ENCODE assay signal across 13 cellular contexts in genomic region chr16:28844226-28844885, GRCh38. TPM values are rescaled to one million over a fixed set of nuclear protein-coding genes. Genes with fewer than 3 reads are reported as not detected.
DNase-seq lines count a peak whose midpoint lies in the region; TF ChIP-seq lines count a peak whose summit lies in the region.
"Had no signal": no experiment of that assay in that cellular context is flagged by ENCODE, and none has a peak within 500 bp of the region (broad histone marks: within the 10 kb centered on the region; RNA-seq: fewer than 3 reads in every experiment).

No MANE protein-coding gene starts in this region.

- no peaks in the 10 kb centered on the region for H3F3A ChIP-seq in OCI-LY1 (ENCODE audit: insufficient read depth, low read length)

- H3K23ac ChIP-seq in trophoblast cell (ENCODE audit: low read length), result no peak overlapping the region

- H3K36me3 ChIP-seq in OCI-LY1 (ENCODE audit: insufficient read depth, low read length) (peaks cover 47% of the 10 kb centered on the region), trophoblast cell (ENCODE audit: control insufficient read depth in 1 of 2, insufficient read depth in 2 of 2, low read length in 2 of 2) (peaks cover 30 to 35% of the 10 kb centered on the region in 2 experiments), stomach (peaks cover 27 to 45% (median 43%) of the 10 kb centered on the region in 4 donors)

- peaks cover 9% of the 10 kb centered on the region for H3K79me1 ChIP-seq in trophoblast cell (ENCODE audit: low read length)

- no peaks in the 10 kb centered on the region for H3K9me2 ChIP-seq in OCI-LY1 (ENCODE audit: low read depth, low read length)

- no peak overlapping the region for H4K91ac ChIP-seq in trophoblast cell (ENCODE audit: low read depth, low read length)

- H3K4me3 Mint-ChIP-seq in activated T-cell treated with anti-CD3 and anti-CD28 coated beads, Interleukin-2, amount 50 U/mL, for 24 hours, result peak overlapping the region; percentile 98
- peak overlapping the region; percentile 91 to 97 (median 96) for H3K4me3 Mint-ChIP-seq in brain

- H3K79me2 ChIP-seq in OCI-LY1 (ENCODE audit: insufficient read depth, low read length), result peaks cover 11% of the 10 kb centered on the region; the same call in 1 of the 2 replicates
- H3K79me2 ChIP-seq in trophoblast cell (ENCODE audit: control insufficient read depth, insufficient read depth, low read length, poor library complexity), result peaks cover 10% of the 10 kb centered on the region

- no peak for DNase-seq in activated T-cell treated with anti-CD3 and anti-CD28 coated beads, Interleukin-2, amount 50 U/mL, for 24 hours
- DNase-seq in activated T-cell treated with anti-CD3 and anti-CD28 coated beads, Interleukin-2, amount 50 U/mL, for 1 hour, result no peak
- DNase-seq in trophoblast cell, result no peak
- DNase-seq in stomach, result no peak
- no peak for DNase-seq in NCI-H510A (lab: John Stamatoyannopoulos, UW)
- no peak for DNase-seq in stimulated activated CD4-positive, alpha-beta T cell treated with anti-CD3 and anti-CD28 coated beads, Interleukin-4, amount 100 ng/mL, for 1 hour
- DNase-seq: activated CD8-positive, alpha-beta memory T cell treated with anti-CD3 and anti-CD28 coated beads for 24 hours; mesendoderm; NCI-H526 had no signal

- H3K27ac Mint-ChIP-seq in activated T-cell treated with anti-CD3 and anti-CD28 coated beads, Interleukin-2, amount 50 U/mL, for 24 hours, result peak overlapping the region; percentile 97
- H3K27ac Mint-ChIP-seq in brain, result peak overlapping the region in 2 of 5 experiments; percentile 21 to 99

- H4K20me1 ChIP-seq in OCI-LY1 (ENCODE audit: insufficient read depth, low read length), result no peaks in the 10 kb centered on the region

- no peak overlapping the region for H2AK5ac ChIP-seq in trophoblast cell (ENCODE audit: low read length)

- no peaks in the 10 kb centered on the region for H3K9me3 Mint-ChIP-seq in activated T-cell treated with anti-CD3 and anti-CD28 coated beads, Interleukin-2, amount 50 U/mL, for 24 hours
- no peaks in the 10 kb centered on the region for H3K9me3 Mint-ChIP-seq in brain

- no peak overlapping the region for H4K12ac ChIP-seq in trophoblast cell (ENCODE audit: low read depth, low read length)

- H3K4me1 ChIP-seq in OCI-LY1 (ENCODE audit: insufficient read depth, low read length, severe bottlenecking) (peaks cover 21% of the 10 kb centered on the region), trophoblast cell (ENCODE audit: control insufficient read depth in 1 of 2, insufficient read depth in 2 of 2, low read length in 2 of 2) (peaks cover 6 to 16% of the 10 kb centered on the region in 2 experiments), stomach (peaks cover 19 to 35% (median 32%) of the 10 kb centered on the region in 4 donors)

- H3K4me2 ChIP-seq in OCI-LY1 (ENCODE audit: low read length), result peak overlapping the region; percentile 99
- no peak overlapping the region for H3K4me2 ChIP-seq in trophoblast cell (ENCODE audit: low read length)

- H2AFZ ChIP-seq in OCI-LY1 (ENCODE audit: low read length) (no peak overlapping the region), trophoblast cell (ENCODE audit: insufficient read depth, low read length, poor library complexity) (no peak overlapping the region)

- H3K27ac ChIP-seq in OCI-LY1 (ENCODE audit: low read depth, low read length, poor library complexity, severe bottlenecking), result no peak overlapping the region
- no peak overlapping the region for H3K27ac ChIP-seq in trophoblast cell (ENCODE audit: low read depth, low read length)
- H3K27ac ChIP-seq in stomach, result peak overlapping the region in 1 of 5 donors; percentile 82
- H3K27ac ChIP-seq: right atrium auricular region, tibial nerve had no signal

- TF ChIP-seq POLR2A in stomach (IDR thresholded peaks at IDR 0.05), result no peak

- no peak for TF ChIP-seq EP300 in stomach (IDR thresholded peaks at IDR 0.05)

- intact Hi-C loops in stomach (cut with DNase I; ENCODE audit: low total_unique reads), result no loop called here

- peak overlapping the region; percentile 7 for H3K4ac ChIP-seq in trophoblast cell (ENCODE audit: low read depth, low read length)

- H2BK120ac ChIP-seq in trophoblast cell (ENCODE audit: insufficient read depth, low read length, poor library complexity), result no peak overlapping the region

- H3K4me1 Mint-ChIP-seq in activated T-cell treated with anti-CD3 and anti-CD28 coated beads, Interleukin-2, amount 50 U/mL, for 24 hours (ENCODE audit: low read depth), result peaks cover 28% of the 10 kb centered on the region
- peaks cover 31% of the 10 kb centered on the region for H3K4me1 Mint-ChIP-seq in brain

- peak overlapping the region; percentile 94; the same call in 1 of the 2 replicates for H3K9ac ChIP-seq in OCI-LY1 (ENCODE audit: low read length)
- no peak overlapping the region for H3K9ac ChIP-seq in trophoblast cell (ENCODE audit: low read length)

- H3K9me3 ChIP-seq in OCI-LY1 (ENCODE audit: low read length) (no peaks in the 10 kb centered on the region), trophoblast cell (ENCODE audit: insufficient read depth, low read depth, low read length) (no peaks in the 10 kb centered on the region), stomach (no peaks in the 10 kb centered on the region)
- H3K9me3 ChIP-seq: right atrium auricular region, tibial nerve had no signal

- H2BK5ac ChIP-seq in trophoblast cell (ENCODE audit: low read depth, low read length, poor library complexity), result no peak overlapping the region

- H3K18ac ChIP-seq in trophoblast cell (ENCODE audit: low read length), result peak overlapping the region; percentile 12

- peak overlapping the region; percentile 98 for H3K4me3 ChIP-seq in OCI-LY1 (ENCODE audit: low read depth, low read length, poor library complexity, severe bottlenecking)
- H3K4me3 ChIP-seq in trophoblast cell (ENCODE audit: low read depth, low read length), result no peak overlapping the region
- peak overlapping the region in 1 of 4 donors; percentile 97 for H3K4me3 ChIP-seq in stomach

- no peaks in the 10 kb centered on the region for H3K27me3 Mint-ChIP-seq in activated T-cell treated with anti-CD3 and anti-CD28 coated beads, Interleukin-2, amount 50 U/mL, for 24 hours
- peaks cover 9% of the 10 kb centered on the region for H3K27me3 Mint-ChIP-seq in brain

- H3K36me3 Mint-ChIP-seq in activated T-cell treated with anti-CD3 and anti-CD28 coated beads, Interleukin-2, amount 50 U/mL, for 24 hours (ENCODE audit: low read depth), result peaks cover 73% of the 10 kb centered on the region
- peaks cover 46% of the 10 kb centered on the region for H3K36me3 Mint-ChIP-seq in brain

- no peak overlapping the region for H4K8ac ChIP-seq in trophoblast cell (ENCODE audit: low read depth, low read length)

- H3K27me3 ChIP-seq in OCI-LY1 (ENCODE audit: insufficient read depth, low read length) (no peaks in the 10 kb centered on the region), trophoblast cell (ENCODE audit: insufficient read depth, low read length) (no peaks in the 10 kb centered on the region), stomach (no peaks in the 10 kb centered on the region)
- H3K27me3 ChIP-seq: right atrium auricular region, tibial nerve had no signal

- TF ChIP-seq CTCF in OCI-LY1 (IDR thresholded peaks at IDR 0.05; ENCODE audit: low read length) (no peak), brain (conservative IDR thresholded peaks at IDR 0.05) (no peak), stomach (IDR thresholded peaks at IDR 0.05) (no peak)

- no peak overlapping the region for H2BK12ac ChIP-seq in trophoblast cell (ENCODE audit: low read length)

- no CpG with 5 or more reads among the region's 19 CpGs for WGBS in trophoblast cell (ENCODE audit: extremely low coverage, insufficient coverage, insufficient read length)
- 83 to 91% (median 89%) methylated on average over 19 of the region's 19 CpGs for WGBS in stomach, 5 donors

- H3K14ac ChIP-seq in trophoblast cell (ENCODE audit: low read length), result no peak overlapping the region

RNA-seq across cellular contexts. Expression of gene TUFM, which starts 1.8 kb away (rescaled TPM):
- polyA plus RNA-seq in brain (ENCODE audit: insufficient read depth, low read depth, low replicate concordance) (286 TPM), stomach (100 to 1,000 TPM; 128 to 286 (median 145) TPM)
- 147 TPM in 2 replicates for polyA plus RNA-seq in trophoblast cell (2013)
- 100 to 1,000 TPM in 1 of 5 donors, 10 to 100 TPM in 4; 49.8 to 186 (median 68.8) TPM for total RNA-seq in stomach

RNA-seq across cellular contexts. Expression of gene SH2B1, which starts 19.3 kb away (rescaled TPM):
- 55.0 TPM for polyA plus RNA-seq in brain (ENCODE audit: insufficient read depth, low read depth, low replicate concordance)
- polyA plus RNA-seq in trophoblast cell (2013), result 28.0 and 28.5 TPM in 2 replicates
- total RNA-seq in stomach, result 100 to 1,000 TPM in 1 of 5 donors, 10 to 100 TPM in 2, 1 to 10 TPM in 2; 6.4 to 115 (median 27.1) TPM
- 10 to 100 TPM; 21.5 to 35.6 (median 32.2) TPM for polyA plus RNA-seq in stomach

RNA-seq across cellular contexts. Expression of gene ATXN2L, which starts 21.6 kb away (rescaled TPM):
- 225 TPM for polyA plus RNA-seq in brain (ENCODE audit: insufficient read depth, low read depth, low replicate concordance)
- 336 and 356 TPM in 2 replicates for polyA plus RNA-seq in trophoblast cell (2013)
- 100 to 1,000 TPM in 2 of 5 donors, 10 to 100 TPM in 3; 51.0 to 644 (median 88.8) TPM for total RNA-seq in stomach
- 10 to 100 TPM; 24.4 to 60.1 (median 57.3) TPM for polyA plus RNA-seq in stomach

RNA-seq across cellular contexts. Expression of gene ATP2A1, which starts 33.9 kb away (rescaled TPM):
- polyA plus RNA-seq in brain (ENCODE audit: insufficient read depth, low read depth, low replicate concordance), result 0.51 TPM
- 1.6 and 1.8 TPM in 2 replicates for polyA plus RNA-seq in trophoblast cell (2013)
- total RNA-seq in stomach, result 10 to 100 TPM in 1 of 5 donors, 1 to 10 TPM in 1, under 1 TPM in 1, not detected in 2; 0.43 to 21.7 (median 3.6) TPM
- polyA plus RNA-seq in stomach, result 1 to 10 TPM in 1 of 3 donors, under 1 TPM in 2; 0.12 to 1.4 (median 0.85) TPM
